ENCODE assay signal across 2 cellular contexts in genomic region chr7:80879849-80880248, GRCh38.
TF ChIP-seq lines count a peak whose summit lies in the region.

No MANE protein-coding gene starts in this region.

TF ChIP-seq in IMR-90, 13 proteins besides CTCF, POLR2A, EP300 and RAD21 (continued from another document):
- TF ChIP-seq ELK1 (IDR thresholded peaks at IDR 0.05; ENCODE audit: borderline replicate concordance, low read depth, low read length) (no peak), USF2 (IDR thresholded peaks at IDR 0.05; ENCODE audit: low read depth, low read length) (no peak)

TF ChIP-seq in WTC11, 78 proteins besides CTCF, POLR2A, EP300 and RAD21 (continued from another document):
- TF ChIP-seq AFF4 (CRISPR knock-in tag; IDR thresholded peaks at IDR 0.05; ENCODE audit: borderline replicate concordance), result no peak
- no peak for TF ChIP-seq ATF2 (CRISPR knock-in tag; IDR thresholded peaks at IDR 0.05; ENCODE audit: borderline replicate concordance, low read depth)
- no peak for TF ChIP-seq NR2C2 (CRISPR knock-in tag; IDR thresholded peaks at IDR 0.05)
- no peak for TF ChIP-seq NR3C1 (CRISPR knock-in tag; conservative IDR thresholded peaks at IDR 0.05; ENCODE audit: low read depth)
- TF ChIP-seq ZNF425 (CRISPR knock-in tag; conservative IDR thresholded peaks at IDR 0.05), result no peak
- no peak for TF ChIP-seq NR1H2 (CRISPR knock-in tag; IDR thresholded peaks at IDR 0.05)
- TF ChIP-seq ZNF281 (CRISPR knock-in tag; IDR thresholded peaks at IDR 0.05), result no peak
- no peak for TF ChIP-seq TEAD1 (CRISPR knock-in tag; IDR thresholded peaks at IDR 0.05)
- no peak for TF ChIP-seq HMGXB4 (CRISPR knock-in tag; IDR thresholded peaks at IDR 0.05)
- TF ChIP-seq MLX (CRISPR knock-in tag; IDR thresholded peaks at IDR 0.05), result no peak
- TF ChIP-seq ARID4B (CRISPR knock-in tag; IDR thresholded peaks at IDR 0.05; ENCODE audit: borderline replicate concordance), result no peak
- TF ChIP-seq ELF4 (CRISPR knock-in tag; IDR thresholded peaks at IDR 0.05; ENCODE audit: low read depth), result no peak
